In the genomic region with DNA sequence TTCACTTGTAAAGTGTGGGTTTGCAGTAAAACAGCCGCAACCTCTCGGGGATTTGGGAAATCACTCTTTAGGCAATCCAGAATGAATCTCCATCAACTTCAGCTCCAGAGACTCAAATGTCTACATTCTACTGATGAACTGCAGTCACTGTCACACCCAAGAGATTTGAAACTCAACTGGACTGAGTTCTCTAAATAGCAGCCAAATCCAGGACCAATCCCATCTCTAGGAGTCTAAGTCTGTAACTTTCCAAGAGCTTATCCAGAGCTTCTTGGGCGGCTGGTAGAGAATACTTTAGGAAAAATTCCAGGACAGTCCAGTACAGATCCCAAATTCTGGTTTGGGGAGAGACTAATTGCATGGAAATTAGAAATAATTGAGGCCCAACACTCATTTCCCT, we compare ENCODE assay signal across 22 cellular contexts.
DNase-seq lines count a peak whose midpoint lies in the region; ATAC-seq and TF ChIP-seq lines count a peak whose summit lies in the region.
"Had no signal": no experiment of that assay in that cellular context is flagged by ENCODE, and none has a peak within 500 bp of the region (broad histone marks: within the 10 kb centered on the region; RNA-seq: fewer than 3 reads in every experiment).

No MANE protein-coding gene starts in this region.

- H3K9me3 ChIP-seq in heart left ventricle, result no peaks in the 10 kb centered on the region
- no peaks in the 10 kb centered on the region for H3K9me3 ChIP-seq in stomach smooth muscle (ENCODE audit: control insufficient read depth in 2 of 2, low read length in 2 of 2)
- no peaks in the 10 kb centered on the region for H3K9me3 ChIP-seq in right lobe of liver
- H3K9me3 ChIP-seq: neutrophil, SK-N-SH had no signal

- no peaks in the 10 kb centered on the region for H3K36me3 Mint-ChIP-seq in nephron (ENCODE audit: low read depth)
- H3K36me3 Mint-ChIP-seq: activated naive CD4-positive, alpha-beta T cell treated with anti-CD3 and anti-CD28 coated beads, Interleukin-2, amount 50 U/mL, for 24 hours; stimulated activated effector memory CD8-positive, alpha-beta T cell treated with anti-CD3 and anti-CD28 coated beads, Interleukin-12 subunit alpha, Interleukin-12 subunit beta, amount 100 ng/mL, for 72 hours had no signal

- ATAC-seq in heart left ventricle, result peak in 3 of 4 donors; percentile 26 to 43 (median 39)
- ATAC-seq in right lobe of liver, result no peak
- ATAC-seq in HG03095 (IDR thresholded peaks at IDR 0.05; ENCODE audit: unreplicated experiment), result no peak
- ATAC-seq: stimulated activated effector memory CD8-positive, alpha-beta T cell treated with anti-CD3 and anti-CD28 coated beads, Interleukin-12 subunit alpha, Interleukin-12 subunit beta, amount 100 ng/mL, for 72 hours had no signal

- no peak overlapping the region for H3K4me3 Mint-ChIP-seq in nephron
- H3K4me3 Mint-ChIP-seq: activated naive CD4-positive, alpha-beta T cell treated with anti-CD3 and anti-CD28 coated beads, Interleukin-2, amount 50 U/mL, for 24 hours; CD4-positive, alpha-beta T cell; central memory CD8-positive, alpha-beta T cell; stimulated activated effector memory CD8-positive, alpha-beta T cell treated with anti-CD3 and anti-CD28 coated beads, Interleukin-12 subunit alpha, Interleukin-12 subunit beta, amount 100 ng/mL, for 72 hours; T-helper 1 cell treated with Interleukin-12 subunit alpha and Interleukin-12 subunit beta and Interleukin-4 antibody, amounts not matched to agents 30 μg/mL and 1 μg/mL, for 36 hours had no signal

- H3K27me3 ChIP-seq in heart left ventricle (no peaks in the 10 kb centered on the region), stomach smooth muscle (ENCODE audit: control insufficient read depth in 1 of 2, insufficient read depth in 2 of 2, low read length in 2 of 2) (no peaks in the 10 kb centered on the region), right lobe of liver (no peaks in the 10 kb centered on the region)

- H3K4me3 ChIP-seq in heart left ventricle, result no peak overlapping the region
- peak overlapping the region in 1 of 2 donors; percentile 3 for H3K4me3 ChIP-seq in stomach smooth muscle (ENCODE audit: low read length in 2 of 2)
- H3K4me3 ChIP-seq in right lobe of liver, result no peak overlapping the region

- DNase-seq in heart left ventricle (no peak), right lobe of liver (no peak), kidney tubule cell (ENCODE audit: low spot score) (no peak), anterior cingulate cortex (lab: John Stamatoyannopoulos, UW) (no peak)
- DNase-seq: activated CD4-positive, alpha-beta T cell treated with anti-CD3 and anti-CD28 coated beads, Interleukin-2, amount 50 U/mL, for 48 hours; activated CD8-positive, alpha-beta memory T cell treated with anti-CD3 and anti-CD28 coated beads, Interleukin-2, amount 50 U/mL, for 4 hours; AML-193; CD4-positive, alpha-beta T cell; NCI-H1694; RPMI8226; SK-N-SH; stimulated activated CD4-positive, alpha-beta T cell treated with anti-CD3 and anti-CD28 coated beads, Interleukin-12 subunit alpha, Interleukin-12 subunit beta, amount 100 ng/mL, for 4 hours; stimulated activated CD4-positive, alpha-beta T cell treated with anti-CD3 and anti-CD28 coated beads, Interleukin-4, amount 100 ng/mL, for 1 hour had no signal

- H3K9ac ChIP-seq in stomach smooth muscle (ENCODE audit: low read length in 2 of 2), result no peak overlapping the region
- H3K9ac ChIP-seq: SK-N-SH had no signal

- no peaks in the 10 kb centered on the region for H3K27me3 Mint-ChIP-seq in nephron (ENCODE audit: low read depth)
- H3K27me3 Mint-ChIP-seq: central memory CD8-positive, alpha-beta T cell had no signal

- no peaks in the 10 kb centered on the region for H3K36me3 ChIP-seq in heart left ventricle
- H3K36me3 ChIP-seq in stomach smooth muscle (ENCODE audit: control insufficient read depth in 2 of 2, insufficient read depth in 2 of 2, low read length in 2 of 2), result no peaks in the 10 kb centered on the region
- H3K36me3 ChIP-seq in right lobe of liver, result no peaks in the 10 kb centered on the region
- H3K36me3 ChIP-seq: neutrophil had no signal

- H3K4me1 ChIP-seq in heart left ventricle (peaks cover 0 to 39% (median 9%) of the 10 kb centered on the region in 12 donors), stomach smooth muscle (ENCODE audit: control insufficient read depth, insufficient read depth, low read length) (no peaks in the 10 kb centered on the region), right lobe of liver (no peaks in the 10 kb centered on the region)

- TF ChIP-seq POLR2A in heart left ventricle (IDR thresholded peaks at IDR 0.05), result no peak
- no peak for TF ChIP-seq POLR2A in right lobe of liver (IDR thresholded peaks at IDR 0.05)

- H3K27ac Mint-ChIP-seq in nephron, result peak overlapping the region in 2 of 3 experiments; percentile 64 to 79
- H3K27ac Mint-ChIP-seq: activated naive CD4-positive, alpha-beta T cell treated with anti-CD3 and anti-CD28 coated beads, Interleukin-2, amount 50 U/mL, for 24 hours; CD4-positive, alpha-beta T cell; stimulated activated effector memory CD8-positive, alpha-beta T cell treated with anti-CD3 and anti-CD28 coated beads, Interleukin-12 subunit alpha, Interleukin-12 subunit beta, amount 100 ng/mL, for 72 hours; T-helper 1 cell treated with Interleukin-12 subunit alpha and Interleukin-12 subunit beta and Interleukin-4 antibody, amounts not matched to agents 30 μg/mL and 1 μg/mL, for 36 hours had no signal

- WGBS in adipose tissue, 3 donors, result 62 to 81% (median 69%) methylated on average over 3 of the region's 3 CpGs
- 64 to 76% (median 70%) methylated on average over 3 of the region's 3 CpGs for WGBS in heart left ventricle, 4 donors
- 87% methylated on average over 3 of the region's 3 CpGs for WGBS in right lobe of liver (ENCODE audit: insufficient coverage, low coverage, low lambda C conversion rate, missing lambda C conversion rate)

- peak overlapping the region; percentile 11 for H3K27ac ChIP-seq in adipose tissue (ENCODE audit: low read depth, low read length)
- H3K27ac ChIP-seq in heart left ventricle, result peak overlapping the region; percentile 10 to 79 (median 61)
- H3K27ac ChIP-seq in stomach smooth muscle (ENCODE audit: low read length), result peak overlapping the region; percentile 53
- H3K27ac ChIP-seq in right lobe of liver, result no peak overlapping the region
- H3K27ac ChIP-seq: neutrophil had no signal

- H3K9me3 Mint-ChIP-seq in nephron, result no peaks in the 10 kb centered on the region
- H3K9me3 Mint-ChIP-seq: activated naive CD4-positive, alpha-beta T cell treated with anti-CD3 and anti-CD28 coated beads, Interleukin-2, amount 50 U/mL, for 24 hours; CD4-positive, alpha-beta T cell; central memory CD8-positive, alpha-beta T cell; stimulated activated effector memory CD8-positive, alpha-beta T cell treated with anti-CD3 and anti-CD28 coated beads, Interleukin-12 subunit alpha, Interleukin-12 subunit beta, amount 100 ng/mL, for 72 hours had no signal

- H3K4me1 Mint-ChIP-seq in nephron, result peaks cover 35% of the 10 kb centered on the region
- H3K4me1 Mint-ChIP-seq: activated naive CD4-positive, alpha-beta T cell treated with anti-CD3 and anti-CD28 coated beads, Interleukin-2, amount 50 U/mL, for 24 hours; central memory CD8-positive, alpha-beta T cell; stimulated activated effector memory CD8-positive, alpha-beta T cell treated with anti-CD3 and anti-CD28 coated beads, Interleukin-12 subunit alpha, Interleukin-12 subunit beta, amount 100 ng/mL, for 72 hours had no signal

- TF ChIP-seq CTCF in heart left ventricle (IDR thresholded peaks at IDR 0.05), result no peak
- no peak for TF ChIP-seq CTCF in nephron (IDR thresholded peaks at IDR 0.05; ENCODE audit: unreplicated experiment in 3 of 3)
- TF ChIP-seq CTCF in right lobe of liver (IDR thresholded peaks at IDR 0.05), result no peak

- intact Hi-C loops in heart left ventricle (cut with DNase I) (loop anchor here in 1 of 10 donors (1.0 kb wide), 1 partner anchor 63 kb away; a partner anchor contains a TSS), right lobe of liver (cut with DNase I) (no loop called here)

Comparison
In these comparisons a context has a peak if more than half of its experiments do, and no peak if none do; other contexts are left out.
1. H3K27ac ChIP-seq: peak in adipose tissue (single experiment), heart left ventricle (12 of 12) and stomach smooth muscle (single experiment); none in right lobe of liver (0 of 3).
2. ATAC-seq: peak in heart left ventricle (3 of 4); none in right lobe of liver (0 of 4) and HG03095 (single experiment).